In the genomic region with DNA sequence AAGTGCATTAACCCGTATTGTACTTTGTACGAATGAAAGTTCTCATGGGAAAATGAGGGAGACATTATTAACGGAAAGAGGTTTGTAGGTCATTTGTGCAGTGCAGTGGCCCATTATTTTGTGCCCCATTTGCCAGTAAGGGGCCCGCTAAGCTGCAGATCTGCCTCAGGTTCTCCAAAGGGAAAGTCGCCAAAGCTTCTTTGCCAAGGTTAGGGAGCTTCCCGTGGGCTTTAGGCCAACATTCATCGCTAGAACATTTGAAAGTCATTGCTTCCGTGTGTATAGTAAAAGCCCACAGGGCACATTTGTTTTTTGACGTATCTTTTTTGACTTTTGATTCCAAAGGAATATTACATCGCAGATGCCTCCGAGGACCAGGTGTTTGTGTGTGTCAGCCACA, we compare ENCODE assay signal across 22 cellular contexts.
DNase-seq lines count a peak whose midpoint lies in the region; ATAC-seq, FAIRE-seq and TF ChIP-seq lines count a peak whose summit lies in the region.
"Had no signal": no experiment of that assay in that cellular context is flagged by ENCODE, and none has a peak within 500 bp of the region (broad histone marks: within the 10 kb centered on the region; RNA-seq: fewer than 3 reads in every experiment).

No MANE protein-coding gene starts in this region.

- H3K9me3 ChIP-seq in right lobe of liver (no peaks in the 10 kb centered on the region), HepG2 (ENCODE audit: low read length) (no peaks in the 10 kb centered on the region), tibial artery (no peaks in the 10 kb centered on the region)
- H3K9me3 ChIP-seq: body of pancreas had no signal

- TF ChIP-seq EP300 in HepG2 (IDR thresholded peaks at IDR 0.05; ENCODE audit: low read depth in 2 of 2, low read length in 2 of 2): no peak
- TF ChIP-seq EP300 in HepG2 (CRISPR knock-in tag; IDR thresholded peaks at IDR 0.05; ENCODE audit: borderline replicate concordance): no peak

- ATAC-seq in right lobe of liver: peak in 3 of 4 donors; percentile 7 to 47 (median 26)
- ATAC-seq in HepG2: no peak
- ATAC-seq in WTC11: no peak
- ATAC-seq in HG02840 (IDR thresholded peaks at IDR 0.05; ENCODE audit: low FRiP score, unreplicated experiment): no peak
- ATAC-seq: body of pancreas, SK-N-SH treated with all-trans-retinoic acid at 6 μM for 48 hours had no signal

- H3K27ac Mint-ChIP-seq in WTC11 (0 out of 2 replicates have a peak overlapping the region, but pooled peaks have one; percentile 32), CD14-positive monocyte (no peak overlapping the region)

- peaks cover 3% of the 10 kb centered on the region for H3K4me1 Mint-ChIP-seq in WTC11
- peaks cover 9% of the 10 kb centered on the region for H3K4me1 Mint-ChIP-seq in CD14-positive monocyte

- no peak for TF ChIP-seq RAD21 in HepG2 (CRISPR knock-in tag; IDR thresholded peaks at IDR 0.05)

- intact Hi-C loops in right lobe of liver (cut with DNase I): no loop called here
- intact Hi-C loops in HepG2 (cut with micrococcal nuclease; ENCODE audit: unreplicated experiment): no loop called here
- intact Hi-C loops in tibial artery (cut with DNase I; ENCODE audit: low total_unique reads): no loop called here
- intact Hi-C loops in CD14-positive monocyte (cut with micrococcal nuclease): no loop called here

- H3K4me3 ChIP-seq in right lobe of liver (no peak overlapping the region), HepG2 (replicated peaks in 1 of 3; ENCODE audit: insufficient read depth in 1 of 3, low read depth in 2 of 3, low read length in 3 of 3) (no peak overlapping the region), tibial artery (no peak overlapping the region)
- H3K4me3 ChIP-seq: body of pancreas, GM23248 had no signal

- TF ChIP-seq CTCF in right lobe of liver (IDR thresholded peaks at IDR 0.05): no peak
- no peak for TF ChIP-seq CTCF in HepG2 (CRISPR knock-in tag; IDR thresholded peaks at IDR 0.05)
- no peak for TF ChIP-seq CTCF in WTC11 (IDR thresholded peaks at IDR 0.05)
- no peak for TF ChIP-seq CTCF in tibial artery (IDR thresholded peaks at IDR 0.05)
- TF ChIP-seq CTCF in CD14-positive monocyte (IDR thresholded peaks at IDR 0.05): no peak

- H3K9me3 Mint-ChIP-seq in WTC11 (no peaks in the 10 kb centered on the region), CD14-positive monocyte (peaks cover 0 to 2% (median 0%) of the 10 kb centered on the region in 7 donors)
- H3K9me3 Mint-ChIP-seq: neural crest cell; T-helper 2 cell treated with Interferon-gamma antibody and Interleukin-4, amounts not matched to agents 5 μg/mL and 100 μg/mL, for 36 hours had no signal

- H3K4me3 Mint-ChIP-seq in WTC11 (no peak overlapping the region), CD14-positive monocyte (no peak overlapping the region)
- H3K4me3 Mint-ChIP-seq: B cell; neural crest cell; T-helper 2 cell treated with Interferon-gamma antibody and Interleukin-4, amounts not matched to agents 5 μg/mL and 100 μg/mL, for 36 hours had no signal

- peaks cover 4% of the 10 kb centered on the region for H3K79me2 ChIP-seq in HepG2 (ENCODE audit: insufficient read depth, low read length)

- H3K27me3 Mint-ChIP-seq in WTC11 (ENCODE audit: low read depth): no peaks in the 10 kb centered on the region
- H3K27me3 Mint-ChIP-seq in CD14-positive monocyte (ENCODE audit: low read depth in 3 of 3): peaks cover 0 to 1% (median 0%) of the 10 kb centered on the region in 3 donors
- H3K27me3 Mint-ChIP-seq: B cell had no signal

- POLR2A ChIA-PET in HepG2 (lab: Yijun Ruan, JAX): no interaction called here
- POLR2A ChIA-PET in WTC11 (lab: Charles Lee): no interaction called here

- H3K27me3 ChIP-seq in right lobe of liver (no peaks in the 10 kb centered on the region), HepG2 (ENCODE audit: control insufficient read depth in 1 of 2, insufficient read depth in 2 of 2, low read length in 2 of 2) (no peaks in the 10 kb centered on the region; a peak in 1 of 5 replicates), tibial artery (no peaks in the 10 kb centered on the region)
- H3K27me3 ChIP-seq: body of pancreas had no signal

- H3K4me2 ChIP-seq in HepG2 (ENCODE audit: low read depth, low read length): no peak overlapping the region
- H3K4me2 ChIP-seq: KMS-11 had no signal

- H2AFZ ChIP-seq in HepG2 (ENCODE audit: low read length): no peak overlapping the region
- H2AFZ ChIP-seq: GM23248 had no signal

- H3K9ac ChIP-seq in HepG2 (ENCODE audit: insufficient read depth, low read depth, low read length): no peak overlapping the region
- H3K9ac ChIP-seq: GM23248, KMS-11 had no signal

- BruUV-seq in HepG2 (replicated peaks; lab: Mats Ljungman, UMichigan): no TSS peak

- no peaks in the 10 kb centered on the region; the same call in none of the 2 replicates for H4K20me1 ChIP-seq in HepG2 (ENCODE audit: insufficient read depth, low read length)

- DNase-seq in right lobe of liver (no peak), HepG2 (ENCODE audit: low spot score) (no peak), WTC11 (ENCODE audit: low spot score) (no peak), medulla oblongata (ENCODE audit: extremely low spot score) (peak; percentile 51), tibial artery (no peak), CD14-positive monocyte (ENCODE audit: low spot score) (no peak), GM19238 (ENCODE audit: insufficient read length, low spot score) (no peak)
- DNase-seq: activated CD4-positive, alpha-beta T cell treated with anti-CD3 and anti-CD28 coated beads, Interleukin-2, amount 50 U/mL, for 48 hours; activated effector memory CD4-positive, alpha-beta T cell treated with Interleukin-2 at 50 U/mL for 16 hours; body of pancreas; GM23248; islet precursor cell; NCI-H1417 treated with DMSO at 0.1 percent for 48 hours; NCI-H774; stimulated activated CD4-positive, alpha-beta T cell treated with anti-CD3 and anti-CD28 coated beads, Interleukin-4, amount 100 ng/mL, for 1 hour; WERI-Rb-1 had no signal

- WGBS in right lobe of liver (ENCODE audit: insufficient coverage, low coverage, low lambda C conversion rate, missing lambda C conversion rate): 77% methylated on average over 10 of the region's 11 CpGs
- 99% methylated on average over 11 of the region's 11 CpGs for WGBS in HepG2 (ENCODE audit: low lambda C conversion rate)

- H3K36me3 ChIP-seq in right lobe of liver (peaks cover 0 to 62% (median 3%) of the 10 kb centered on the region in 4 donors), HepG2 (replicated peaks in 1 of 2; ENCODE audit: control insufficient read depth in 1 of 2, insufficient read depth in 2 of 2, low read length in 2 of 2) (peaks cover 44 to 86% of the 10 kb centered on the region in 2 experiments), tibial artery (no peaks in the 10 kb centered on the region)
- H3K36me3 ChIP-seq: WERI-Rb-1 had no signal

- H3K4me1 ChIP-seq in right lobe of liver (peaks cover 0 to 10% (median 0%) of the 10 kb centered on the region in 4 donors), HepG2 (ENCODE audit: insufficient read depth, low read length) (no peaks in the 10 kb centered on the region), tibial artery (peaks cover 0 to 24% (median 16%) of the 10 kb centered on the region in 4 donors)
- H3K4me1 ChIP-seq: body of pancreas had no signal

- H3K27ac ChIP-seq in right lobe of liver: no peak overlapping the region
- no peak overlapping the region for H3K27ac ChIP-seq in HepG2 (ENCODE audit: extremely low read length, insufficient read depth, low read length)
- peak overlapping the region; percentile 51 to 59 for H3K27ac ChIP-seq in tibial artery
- H3K27ac ChIP-seq: body of pancreas, GM23248, KMS-11, WERI-Rb-1 had no signal

- CTCF ChIA-PET in HepG2 (lab: Yijun Ruan, JAX; ENCODE audit: low intra/inter-chr PET ratio, low total read pairs) (no interaction called here), WTC11 (lab: Charles Lee) (no interaction called here)

- H3K36me3 Mint-ChIP-seq in WTC11 (peaks cover 54% of the 10 kb centered on the region), CD14-positive monocyte (peaks cover 88 to 93% of the 10 kb centered on the region in 2 donors)

- in situ Hi-C loops in HepG2 (cut with HindIII; ENCODE audit: extremely low pct_ligation_motif_present, low pct_unique_long_range_greater_than_20kb): no loop called here

- TF ChIP-seq POLR2A in right lobe of liver (IDR thresholded peaks at IDR 0.05) (no peak), HepG2 (IDR thresholded peaks at IDR 0.05; ENCODE audit: insufficient read depth in 1 of 2, low read depth in 2 of 2, low read length in 2 of 2) (no peak)

- FAIRE-seq in HepG2 (lab: Jason Lieb, UNC): no peak

TF ChIP-seq in HepG2, 621 proteins besides CTCF, POLR2A, EP300 and RAD21 (continues in another document):
- no peak for TF ChIP-seq KDM2A (CRISPR knock-in tag; IDR thresholded peaks at IDR 0.05; ENCODE audit: borderline replicate concordance, low read depth)

TF ChIP-seq in WTC11, 78 proteins besides CTCF, POLR2A, EP300 and RAD21:
- no peak for TF ChIP-seq ZNF423 (CRISPR knock-in tag; IDR thresholded peaks at IDR 0.05)
TF ChIP-seq in WTC11: peak in this region for 0.

Comparison
In these comparisons a context has a peak if more than half of its experiments do, and no peak if none do; other contexts are left out.
1. ATAC-seq: peak in right lobe of liver (3 of 4); none in HepG2 (single experiment), WTC11 (single experiment) and HG02840 (single experiment).
2. H3K27ac ChIP-seq: peak in tibial artery (2 of 2); none in right lobe of liver (0 of 3) and HepG2 (single experiment).